In the genomic region with DNA sequence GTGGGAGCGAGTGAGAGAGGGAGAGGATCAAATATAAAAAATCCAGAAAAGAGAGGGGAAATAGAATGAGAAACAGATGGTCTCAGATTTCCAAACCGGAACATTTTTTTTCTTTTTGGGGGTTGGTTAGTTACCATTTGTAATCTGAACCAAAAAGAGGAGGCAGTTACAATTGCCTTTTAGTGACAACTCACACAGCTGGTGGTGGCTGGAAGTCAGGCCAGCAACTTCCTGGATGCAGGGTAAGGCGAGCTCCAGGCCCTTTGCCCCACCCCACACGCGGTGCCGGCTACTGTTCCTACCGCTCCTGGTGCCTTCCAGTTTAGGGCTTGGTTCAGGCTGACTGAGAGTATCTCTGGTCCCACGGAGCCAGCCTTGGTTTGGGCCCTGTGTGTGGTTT, we compare ENCODE assay signal across 13 cellular contexts. TPM values are rescaled to one million over a fixed set of nuclear protein-coding genes. Genes with fewer than 3 reads are reported as not detected.
A peak's percentile ranks its signal among the peaks of the same experiment; 100 is the strongest.
DNase-seq lines count a peak whose midpoint lies in the region; ATAC-seq and TF ChIP-seq lines count a peak whose summit lies in the region.
"Had no signal": no experiment of that assay in that cellular context is flagged by ENCODE, and none has a peak within 500 bp of the region (broad histone marks: within the 10 kb centered on the region; RNA-seq: fewer than 3 reads in every experiment).

No MANE protein-coding gene starts in this region.

- H3K4me3 ChIP-seq in AG04450 (ENCODE audit: low read depth, low read length) = no peak overlapping the region
- H3K4me3 ChIP-seq: breast epithelium had no signal

- TF ChIP-seq CTCF in AG04450 (IDR thresholded peaks at IDR 0.05; ENCODE audit: low read depth, low read length) = no peak

- H3K4me3 Mint-ChIP-seq in activated T-helper 2 cell treated with anti-CD3 and anti-CD28 coated beads, Interferon-gamma antibody, Interleukin-2, Interleukin-4, amounts not matched to agents 10 μg/mL and 5 μg/mL and 100 μg/mL, durations not matched to agents 14 hours and 24 hours and 36 hours (ENCODE audit: low read depth) = no peak overlapping the region
- H3K4me3 Mint-ChIP-seq: activated CD8-positive, alpha-beta memory T cell treated with anti-CD3 and anti-CD28 coated beads, Interleukin-2, amount 10 ng/mL, durations not matched to agents 7 days and 5 days; CD4-positive, alpha-beta memory T cell had no signal

- no peak overlapping the region for H3K27ac Mint-ChIP-seq in activated T-helper 2 cell treated with anti-CD3 and anti-CD28 coated beads, Interferon-gamma antibody, Interleukin-2, Interleukin-4, amounts not matched to agents 10 μg/mL and 5 μg/mL and 100 μg/mL, durations not matched to agents 14 hours and 24 hours and 36 hours
- H3K27ac Mint-ChIP-seq: activated CD8-positive, alpha-beta memory T cell treated with anti-CD3 and anti-CD28 coated beads, Interleukin-2, amount 10 ng/mL, durations not matched to agents 7 days and 5 days had no signal

- intact Hi-C loops in activated T-helper 2 cell treated with anti-CD3 and anti-CD28 coated beads, Interferon-gamma antibody, Interleukin-2, Interleukin-4, amounts not matched to agents 10 μg/mL and 5 μg/mL and 100 μg/mL, durations not matched to agents 14 hours and 24 hours and 36 hours (cut with micrococcal nuclease) = no loop called here

- DNase-seq in AG04450 (ENCODE audit: low read depth, low spot score) = no peak
- peak; percentile 79 for DNase-seq in HCEC 1CT
- DNase-seq in SW480 (ENCODE audit: low spot score) = peak; percentile 42
- peak; percentile 70 for DNase-seq in left kidney (ENCODE audit: low read depth, low spot score)
- DNase-seq in activated T-helper 2 cell treated with anti-CD3 and anti-CD28 coated beads, Interferon-gamma antibody, Interleukin-2, Interleukin-4, amounts not matched to agents 10 μg/mL and 5 μg/mL and 100 μg/mL, durations not matched to agents 14 hours and 24 hours and 36 hours (ENCODE audit: low spot score) = no peak
- no peak for DNase-seq in mucosa of gallbladder (ENCODE audit: low spot score)
- DNase-seq: activated CD8-positive, alpha-beta memory T cell treated with anti-CD3 and anti-CD28 coated beads, Interleukin-2, amount 10 ng/mL, durations not matched to agents 7 days and 5 days; CD4-positive, alpha-beta memory T cell; NCI-H187; stimulated activated CD4-positive, alpha-beta T cell treated with anti-CD3 and anti-CD28 coated beads, Interleukin-4, amount 100 ng/mL, for 24 hours had no signal

- CTCF ChIA-PET in AG04450 (lab: Charles Lee) = interaction anchor here (3.3 to 15.7 kb wide), 3 partner anchors 147 to 387 kb away, joined by 34 to 503 read pairs (median 106); no protein-coding TSS in a partner anchor

- no peaks in the 10 kb centered on the region for H3K9me3 Mint-ChIP-seq in activated T-helper 2 cell treated with anti-CD3 and anti-CD28 coated beads, Interferon-gamma antibody, Interleukin-2, Interleukin-4, amounts not matched to agents 10 μg/mL and 5 μg/mL and 100 μg/mL, durations not matched to agents 14 hours and 24 hours and 36 hours
- H3K9me3 Mint-ChIP-seq: CD4-positive, alpha-beta memory T cell had no signal

- H3K27ac ChIP-seq in AG04450 (ENCODE audit: low read depth, low read length) = peak overlapping the region; percentile 42

- ATAC-seq in GM19351 (IDR thresholded peaks at IDR 0.05; ENCODE audit: unreplicated experiment) = no peak
- ATAC-seq in GM21526 (IDR thresholded peaks at IDR 0.05; ENCODE audit: low FRiP score, unreplicated experiment) = no peak
- ATAC-seq: activated CD8-positive, alpha-beta memory T cell treated with anti-CD3 and anti-CD28 coated beads, Interleukin-2, amount 10 ng/mL, durations not matched to agents 7 days and 5 days had no signal

- no peaks in the 10 kb centered on the region for H3K9me3 ChIP-seq in AG04450 (ENCODE audit: control insufficient read depth, insufficient read depth, low read length)
- H3K9me3 ChIP-seq: breast epithelium had no signal

- H3K36me3 Mint-ChIP-seq in activated T-helper 2 cell treated with anti-CD3 and anti-CD28 coated beads, Interferon-gamma antibody, Interleukin-2, Interleukin-4, amounts not matched to agents 10 μg/mL and 5 μg/mL and 100 μg/mL, durations not matched to agents 14 hours and 24 hours and 36 hours (ENCODE audit: low read depth) = no peaks in the 10 kb centered on the region
- H3K36me3 Mint-ChIP-seq: activated CD8-positive, alpha-beta memory T cell treated with anti-CD3 and anti-CD28 coated beads, Interleukin-2, amount 10 ng/mL, durations not matched to agents 7 days and 5 days; CD4-positive, alpha-beta memory T cell had no signal

- peaks cover 5% of the 10 kb centered on the region for H3K4me1 Mint-ChIP-seq in activated T-helper 2 cell treated with anti-CD3 and anti-CD28 coated beads, Interferon-gamma antibody, Interleukin-2, Interleukin-4, amounts not matched to agents 10 μg/mL and 5 μg/mL and 100 μg/mL, durations not matched to agents 14 hours and 24 hours and 36 hours (ENCODE audit: low read depth)

- H3K27me3 Mint-ChIP-seq in activated T-helper 2 cell treated with anti-CD3 and anti-CD28 coated beads, Interferon-gamma antibody, Interleukin-2, Interleukin-4, amounts not matched to agents 10 μg/mL and 5 μg/mL and 100 μg/mL, durations not matched to agents 14 hours and 24 hours and 36 hours (ENCODE audit: low read depth) = peaks cover 4% of the 10 kb centered on the region
- H3K27me3 Mint-ChIP-seq: CD4-positive, alpha-beta memory T cell had no signal

- H3K27me3 ChIP-seq in AG04450 (ENCODE audit: control insufficient read depth, insufficient read depth, low read length) = no peaks in the 10 kb centered on the region
- H3K27me3 ChIP-seq: breast epithelium had no signal

- POLR2A ChIA-PET in AG04450 (lab: Yijun Ruan, JAX) = no interaction called here

RNA-seq across cellular contexts. Expression of a gene that starts 21.0 kb away (rescaled TPM):
- polyA plus RNA-seq in AG04450 (2011; rRNA removed) = 19.1 and 25.0 TPM in 2 replicates
- 93.1 and 124 TPM in 2 replicates for polyA minus RNA-seq in AG04450 (2011; rRNA and poly(A)+ RNA removed)
- 19.3 and 20.1 TPM in 2 replicates for total RNA-seq in activated T-helper 2 cell treated with anti-CD3 and anti-CD28 coated beads, Interferon-gamma antibody, Interleukin-2, Interleukin-4, amounts not matched to agents 10 μg/mL and 5 μg/mL and 100 μg/mL, durations not matched to agents 14 hours and 24 hours and 36 hours
- total RNA-seq in mucosa of gallbladder = 7.4 TPM

Comparison
In these comparisons a context has a peak if more than half of its experiments do, and no peak if none do; other contexts are left out.
1. DNase-seq: peak in HCEC 1CT (single experiment), SW480 (single experiment) and left kidney (single experiment); none in AG04450 (single experiment), activated T-helper 2 cell treated with anti-CD3 and anti-CD28 coated beads, Interferon-gamma antibody, Interleukin-2, Interleukin-4, amounts not matched to agents 10 μg/mL and 5 μg/mL and 100 μg/mL, durations not matched to agents 14 hours and 24 hours and 36 hours (single experiment) and mucosa of gallbladder (single experiment).